Comparison of ENCODE assay signal across 1 cellular context in the genomic region with DNA sequence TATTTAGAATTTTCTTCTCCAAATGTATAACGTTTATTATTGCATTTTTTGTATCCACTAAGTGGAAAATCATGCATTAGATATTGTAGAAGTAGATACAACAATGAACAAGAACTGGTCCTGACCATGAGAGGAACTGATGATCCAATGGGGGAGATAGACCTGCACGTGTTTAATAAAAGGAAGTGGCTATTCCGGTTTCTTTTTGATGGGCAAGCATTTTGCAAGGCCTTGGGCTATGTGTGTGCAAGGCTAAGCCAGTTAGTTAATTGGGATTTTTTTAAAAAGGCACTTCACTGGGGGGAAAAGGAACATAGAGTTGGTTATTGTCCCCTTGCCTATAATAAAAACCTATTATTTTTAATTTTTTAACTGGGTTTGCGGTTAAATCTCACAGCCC.
TF ChIP-seq lines count a peak whose summit lies in the region.

No MANE protein-coding gene starts in this region.

TF ChIP-seq in IMR-90, 13 proteins besides CTCF, POLR2A, EP300 and RAD21 (continued from another document):
- TF ChIP-seq, protein P1, sequence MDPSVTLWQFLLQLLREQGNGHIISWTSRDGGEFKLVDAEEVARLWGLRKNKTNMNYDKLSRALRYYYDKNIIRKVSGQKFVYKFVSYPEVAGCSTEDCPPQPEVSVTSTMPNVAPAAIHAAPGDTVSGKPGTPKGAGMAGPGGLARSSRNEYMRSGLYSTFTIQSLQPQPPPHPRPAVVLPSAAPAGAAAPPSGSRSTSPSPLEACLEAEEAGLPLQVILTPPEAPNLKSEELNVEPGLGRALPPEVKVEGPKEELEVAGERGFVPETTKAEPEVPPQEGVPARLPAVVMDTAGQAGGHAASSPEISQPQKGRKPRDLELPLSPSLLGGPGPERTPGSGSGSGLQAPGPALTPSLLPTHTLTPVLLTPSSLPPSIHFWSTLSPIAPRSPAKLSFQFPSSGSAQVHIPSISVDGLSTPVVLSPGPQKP (IDR thresholded peaks at IDR 0.05; ENCODE audit: borderline replicate concordance, low read depth, low read length), result no peak
- TF ChIP-seq CEBPB (IDR thresholded peaks at IDR 0.05; ENCODE audit: low read depth, low read length) (no peak), MXI1 (IDR thresholded peaks at IDR 0.05; ENCODE audit: borderline replicate concordance, low read depth, low read length) (no peak), RFX5 (IDR thresholded peaks at IDR 0.05; ENCODE audit: low read depth, low read length) (no peak), FOS (IDR thresholded peaks at IDR 0.05; ENCODE audit: low read depth, low read length) (no peak), MAZ (IDR thresholded peaks at IDR 0.05; ENCODE audit: borderline replicate concordance, low read depth, low read length) (no peak), CHD1 (IDR thresholded peaks at IDR 0.05; ENCODE audit: low read depth, low read length) (no peak), BHLHE40 (IDR thresholded peaks at IDR 0.05; ENCODE audit: low read depth, low read length) (no peak), NFE2L2 (IDR thresholded peaks at IDR 0.05; ENCODE audit: low read depth, low read length) (no peak)
